ENCODE assay signal across 17 cellular contexts in genomic region chr13:87536499-87536898, GRCh38.
DNase-seq lines count a peak whose midpoint lies in the region; ATAC-seq lines count a peak whose summit lies in the region.
"Had no signal": no experiment of that assay in that cellular context is flagged by ENCODE, and none has a peak within 500 bp of the region (broad histone marks: within the 10 kb centered on the region; RNA-seq: fewer than 3 reads in every experiment).

No MANE protein-coding gene starts in this region.

- H3K9me3 Mint-ChIP-seq in activated naive CD8-positive, alpha-beta T cell treated with anti-CD3 and anti-CD28 coated beads, Interleukin-2, amount 50 U/mL, for 24 hours, result peaks cover 4% of the 10 kb centered on the region

- peak; percentile 48 for ATAC-seq in GM19035 (IDR thresholded peaks at IDR 0.05; ENCODE audit: unreplicated experiment)
- ATAC-seq in HG02970 (IDR thresholded peaks at IDR 0.05; ENCODE audit: low FRiP score, unreplicated experiment), result peak; percentile 37
- no peak for ATAC-seq in HG03378 (IDR thresholded peaks at IDR 0.05; ENCODE audit: unreplicated experiment)
- ATAC-seq in GM21529 (IDR thresholded peaks at IDR 0.05; ENCODE audit: unreplicated experiment), result no peak
- ATAC-seq in activated naive CD8-positive, alpha-beta T cell treated with anti-CD3 and anti-CD28 coated beads, Interleukin-2, amount 50 U/mL, for 24 hours, result no peak
- ATAC-seq: pancreas had no signal

- no peak overlapping the region for H3K27ac Mint-ChIP-seq in activated naive CD8-positive, alpha-beta T cell treated with anti-CD3 and anti-CD28 coated beads, Interleukin-2, amount 50 U/mL, for 24 hours
- H3K27ac Mint-ChIP-seq: activated B cell treated with CpG ODN at 0.5 μM for 24 hours; activated naive CD8-positive, alpha-beta T cell treated with anti-CD3 and anti-CD28 coated beads for 36 hours; CD14-positive monocyte had no signal

- no peaks in the 10 kb centered on the region for H3K4me1 Mint-ChIP-seq in activated naive CD8-positive, alpha-beta T cell treated with anti-CD3 and anti-CD28 coated beads, Interleukin-2, amount 50 U/mL, for 24 hours
- H3K4me1 Mint-ChIP-seq: activated B cell treated with CpG ODN at 0.5 μM for 24 hours; activated naive CD8-positive, alpha-beta T cell treated with anti-CD3 and anti-CD28 coated beads for 36 hours; CD14-positive monocyte had no signal

- DNase-seq in HT1080 (ENCODE audit: low read depth) (peak; percentile 33), kidney tubule cell (ENCODE audit: low spot score) (peak; percentile 74), middle frontal gyrus (ENCODE audit: extremely low spot score, low spot score) (no peak)
- no peak for DNase-seq in activated naive CD8-positive, alpha-beta T cell treated with anti-CD3 and anti-CD28 coated beads, Interleukin-2, amount 50 U/mL, for 24 hours
- DNase-seq: activated B cell treated with CpG ODN at 0.5 μM for 24 hours; activated CD8-positive, alpha-beta memory T cell treated with anti-CD3 and anti-CD28 coated beads, Interleukin-2, amount 50 U/mL, for 4 hours; activated naive CD8-positive, alpha-beta T cell treated with anti-CD3 and anti-CD28 coated beads for 36 hours; cortex of kidney; GF-D8; GM23248; NCI-H2171 treated with DMSO at 0.1 percent for 48 hours; pancreas had no signal

- no peak overlapping the region for H3K4me3 Mint-ChIP-seq in activated naive CD8-positive, alpha-beta T cell treated with anti-CD3 and anti-CD28 coated beads, Interleukin-2, amount 50 U/mL, for 24 hours
- H3K4me3 Mint-ChIP-seq: activated B cell treated with CpG ODN at 0.5 μM for 24 hours; activated naive CD8-positive, alpha-beta T cell treated with anti-CD3 and anti-CD28 coated beads for 36 hours; CD14-positive monocyte had no signal

- no peaks in the 10 kb centered on the region for H3K36me3 Mint-ChIP-seq in activated naive CD8-positive, alpha-beta T cell treated with anti-CD3 and anti-CD28 coated beads, Interleukin-2, amount 50 U/mL, for 24 hours (ENCODE audit: low read depth)
- H3K36me3 Mint-ChIP-seq: activated naive CD8-positive, alpha-beta T cell treated with anti-CD3 and anti-CD28 coated beads for 36 hours; CD14-positive monocyte had no signal

- no peaks in the 10 kb centered on the region for H3K27me3 Mint-ChIP-seq in activated naive CD8-positive, alpha-beta T cell treated with anti-CD3 and anti-CD28 coated beads, Interleukin-2, amount 50 U/mL, for 24 hours
- H3K27me3 Mint-ChIP-seq: activated B cell treated with CpG ODN at 0.5 μM for 24 hours; activated naive CD8-positive, alpha-beta T cell treated with anti-CD3 and anti-CD28 coated beads for 36 hours had no signal

Comparison
In these comparisons a context has a peak if more than half of its experiments do, and no peak if none do; other contexts are left out.
1. ATAC-seq: peak in GM19035 (single experiment) and HG02970 (single experiment); none in HG03378 (single experiment), GM21529 (single experiment) and activated naive CD8-positive, alpha-beta T cell treated with anti-CD3 and anti-CD28 coated beads, Interleukin-2, amount 50 U/mL, for 24 hours (single experiment).
2. DNase-seq: peak in HT1080 (single experiment) and kidney tubule cell (single experiment); none in middle frontal gyrus (single experiment) and activated naive CD8-positive, alpha-beta T cell treated with anti-CD3 and anti-CD28 coated beads, Interleukin-2, amount 50 U/mL, for 24 hours (single experiment).